ENCODE assay signal across 10 cellular contexts in the genomic region with DNA sequence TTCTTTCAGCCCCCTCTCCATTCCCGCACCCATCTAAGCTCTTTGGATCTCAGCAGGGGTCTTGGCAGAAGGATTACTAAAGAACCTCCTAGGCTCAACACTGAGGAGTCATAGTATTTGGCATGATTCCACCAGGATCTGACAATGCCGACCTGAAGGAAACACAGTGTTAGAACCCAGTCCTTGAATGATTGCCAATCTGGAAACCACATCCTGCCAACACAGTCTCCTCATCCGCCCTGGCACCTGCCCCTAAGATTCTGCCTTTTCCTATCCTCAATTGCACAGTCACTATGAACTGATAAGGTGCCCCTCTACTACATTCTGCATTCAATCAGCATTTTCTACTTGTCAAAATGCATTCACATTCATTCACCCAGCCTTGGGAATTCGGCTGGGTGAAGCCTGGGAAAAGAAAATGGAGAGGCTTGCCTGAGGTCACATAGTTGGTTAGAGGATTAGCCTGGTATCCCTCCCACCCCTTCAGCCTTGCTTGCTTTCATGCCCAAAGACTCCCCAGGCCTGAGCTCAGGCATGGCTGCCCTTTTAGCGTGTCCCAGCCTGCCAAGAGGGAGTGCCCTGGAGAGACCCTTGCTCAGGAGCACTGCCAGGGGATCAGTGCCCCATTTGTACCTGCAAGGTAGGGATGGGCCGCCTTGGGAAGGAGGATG. TPM values are rescaled to one million over a fixed set of nuclear protein-coding genes. Genes with fewer than 3 reads are reported as not detected.
DNase-seq lines count a peak whose midpoint lies in the region; ATAC-seq and TF ChIP-seq lines count a peak whose summit lies in the region.
"Had no signal": no experiment of that assay in that cellular context is flagged by ENCODE, and none has a peak within 500 bp of the region (broad histone marks: within the 10 kb centered on the region; RNA-seq: fewer than 3 reads in every experiment).

No MANE protein-coding gene starts in this region.

- H3K27me3 ChIP-seq in CD4-positive, alpha-beta T cell (ENCODE audit: control insufficient read depth, insufficient read depth, low read length): no peaks in the 10 kb centered on the region

- TF ChIP-seq CTCF in CD4-positive, alpha-beta T cell (IDR thresholded peaks at IDR 0.05): no peak
- TF ChIP-seq CTCF in fibroblast of mammary gland (conservative IDR thresholded peaks at IDR 0.05; ENCODE audit: control insufficient read depth, insufficient read depth, low read depth, low read length) (no peak), endothelial cell (IDR thresholded peaks at IDR 0.05; ENCODE audit: unreplicated experiment) (no peak)

- no peak overlapping the region for H3K4me3 ChIP-seq in fibroblast of mammary gland (ENCODE audit: control insufficient read depth, low read depth, low read length)

- no peaks in the 10 kb centered on the region for H3K36me3 Mint-ChIP-seq in CD4-positive, alpha-beta T cell (ENCODE audit: low read depth)
- H3K36me3 Mint-ChIP-seq in endothelial cell (ENCODE audit: low read depth, unreplicated experiment): no peaks in the 10 kb centered on the region

- peaks cover 26% of the 10 kb centered on the region for H3K4me1 Mint-ChIP-seq in CD4-positive, alpha-beta T cell (ENCODE audit: low read depth)
- no peaks in the 10 kb centered on the region for H3K4me1 Mint-ChIP-seq in endothelial cell (ENCODE audit: unreplicated experiment)

- H3K27ac ChIP-seq in CD4-positive, alpha-beta T cell (ENCODE audit: low read depth, low read length): no peak overlapping the region

- peak in 4 of 10 experiments; percentile 6 to 23 (median 14) for DNase-seq in CD4-positive, alpha-beta T cell
- DNase-seq in RPMI8226 (peak; percentile 57), fibroblast of mammary gland (ENCODE audit: low read depth) (peak; percentile 86), NCI-H524 treated with DMSO at 0.1 percent for 48 hours (lab: John Stamatoyannopoulos, UW) (no peak), endothelial cell (ENCODE audit: low spot score) (no peak), CD1c-positive myeloid dendritic cell (ENCODE audit: extremely low spot score) (no peak)
- DNase-seq: anterior cingulate cortex; stimulated activated naive CD4-positive, alpha-beta T cell treated with Interleukin-2 at 50 U/mL for 16 hours had no signal

- intact Hi-C loops in CD4-positive, alpha-beta T cell (cut with DNase I, micrococcal nuclease): no loop called here

- peak overlapping the region; percentile 19 for H3K27ac Mint-ChIP-seq in CD4-positive, alpha-beta T cell
- H3K27ac Mint-ChIP-seq in endothelial cell (ENCODE audit: unreplicated experiment): no peak overlapping the region

- H3K27me3 Mint-ChIP-seq in CD4-positive, alpha-beta T cell: no peaks in the 10 kb centered on the region
- no peaks in the 10 kb centered on the region for H3K27me3 Mint-ChIP-seq in endothelial cell (ENCODE audit: unreplicated experiment)

- H3K9me3 Mint-ChIP-seq in CD4-positive, alpha-beta T cell: no peaks in the 10 kb centered on the region
- no peaks in the 10 kb centered on the region for H3K9me3 Mint-ChIP-seq in endothelial cell (ENCODE audit: unreplicated experiment)

- ATAC-seq in CD4-positive, alpha-beta T cell (ENCODE audit: poor library complexity): peak; percentile 86
- ATAC-seq in GM21447 (IDR thresholded peaks at IDR 0.05; ENCODE audit: unreplicated experiment) (peak; percentile 66), HG02798 (IDR thresholded peaks at IDR 0.05; ENCODE audit: poor library complexity, unreplicated experiment) (no peak)

- H3K4me3 Mint-ChIP-seq in CD4-positive, alpha-beta T cell: peak overlapping the region; percentile 40
- no peak overlapping the region for H3K4me3 Mint-ChIP-seq in endothelial cell (ENCODE audit: unreplicated experiment)

- CTCF ChIA-PET in CD4-positive, alpha-beta T cell (lab: Charles Lee): interaction anchor here (1.3 kb wide), 1 partner anchor 24 kb away, joined by 3 read pairs; no protein-coding TSS in a partner anchor

- POLR2A ChIA-PET in CD4-positive, alpha-beta T cell (lab: Charles Lee): no interaction called here

- H3K9me3 ChIP-seq in CD4-positive, alpha-beta T cell (ENCODE audit: control insufficient read depth, low read length): no peaks in the 10 kb centered on the region

RNA-seq across cellular contexts. Expression of a gene that starts 2.2 kb away (rescaled TPM):
- not detected for total RNA-seq in CD4-positive, alpha-beta T cell
- not detected for total RNA-seq in endothelial cell (ENCODE audit: unreplicated experiment)

RNA-seq across cellular contexts. Expression of a gene that starts 14.8 kb away (rescaled TPM):
- not detected for total RNA-seq in CD4-positive, alpha-beta T cell
- not detected for total RNA-seq in endothelial cell (ENCODE audit: unreplicated experiment)

Comparison
In these comparisons a context has a peak if more than half of its experiments do, and no peak if none do; other contexts are left out.
1. DNase-seq: peak in RPMI8226 (single experiment) and fibroblast of mammary gland (single experiment); none in NCI-H524 treated with DMSO at 0.1 percent for 48 hours (single experiment), endothelial cell (single experiment) and CD1c-positive myeloid dendritic cell (single experiment).